In genomic region chr11:17469998-17470397, GRCh38 we compare ENCODE assay signal across 34 cellular contexts. TPM values are rescaled to one million over a fixed set of nuclear protein-coding genes. Genes with fewer than 3 reads are reported as not detected.
"Had no signal": no experiment of that assay in that cellular context is flagged by ENCODE, and none has a peak within 500 bp of the region (broad histone marks: within the 10 kb centered on the region; RNA-seq: fewer than 3 reads in every experiment).

No MANE protein-coding gene starts in this region.

- H3K4me1 ChIP-seq: adrenal gland, ascending aorta, body of pancreas, breast epithelium had no signal

- H3K27ac ChIP-seq: adrenal gland, ascending aorta, body of pancreas, brain microvascular endothelial cell, breast epithelium, cardiac muscle cell had no signal

- ATAC-seq: activated naive CD4-positive, alpha-beta T cell treated with anti-CD3 and anti-CD28 coated beads, Interleukin-2, amount 50 U/mL, for 72 hours; activated naive CD8-positive, alpha-beta T cell treated with anti-CD3 and anti-CD28 coated beads, Interleukin-2, amount 50 U/mL, for 24 hours; activated T-cell treated with anti-CD3 and anti-CD28 coated beads, Interleukin-2, amount 50 U/mL, for 4 hours; activated T-cell treated with anti-CD3 and anti-CD28 coated beads, Interleukin-2, amount 50 U/mL, for 72 hours; activated T-helper 17 cell treated with anti-CD3 and anti-CD28 coated beads, Interleukin-2, amount 50 U/mL, for 72 hours; body of pancreas had no signal

- H3K4me3 ChIP-seq: adrenal gland, ascending aorta, body of pancreas, breast epithelium, cardiac muscle cell had no signal

- H3K9me3 ChIP-seq: adrenal gland, ascending aorta, body of pancreas, breast epithelium had no signal

- DNase-seq: activated effector memory CD4-positive, alpha-beta T cell treated with anti-CD3 and anti-CD28 coated beads, Interleukin-2, amount 50 U/mL, for 16 hours; activated effector memory CD4-positive, alpha-beta T cell treated with Interleukin-2 at 50 U/mL for 16 hours; activated gamma-delta T cell; activated gamma-delta T cell treated with Interleukin-2 at 50 U/mL for 16 hours; activated naive CD4-positive, alpha-beta T cell; activated naive CD4-positive, alpha-beta T cell treated with anti-CD3 and anti-CD28 coated beads for 36 hours; activated naive CD4-positive, alpha-beta T cell treated with anti-CD3 and anti-CD28 coated beads, Interleukin-2, amount 10 ng/mL, durations not matched to agents 7 days and 5 days; activated naive CD4-positive, alpha-beta T cell treated with anti-CD3 and anti-CD28 coated beads, Interleukin-2, amount 50 U/mL, for 16 hours; activated naive CD4-positive, alpha-beta T cell treated with Interleukin-2 at 50 U/mL for 16 hours; activated naive CD8-positive, alpha-beta T cell treated with anti-CD3 and anti-CD28 coated beads for 36 hours; activated naive CD8-positive, alpha-beta T cell treated with anti-CD3 and anti-CD28 coated beads, Interleukin-2, amount 10 ng/mL, durations not matched to agents 7 days and 5 days; activated naive CD8-positive, alpha-beta T cell treated with anti-CD3 and anti-CD28 coated beads, Interleukin-2, amount 50 U/mL, for 24 hours; activated T-cell treated with anti-CD3 and anti-CD28 coated beads, Interleukin-2, amount 50 U/mL, for 1 hour; activated T-cell treated with anti-CD3 and anti-CD28 coated beads, Interleukin-2, amount 50 U/mL, for 24 hours; activated T-cell treated with anti-CD3 and anti-CD28 coated beads, Interleukin-2, amount 50 U/mL, for 4 hours; activated T-cell treated with anti-CD3 and anti-CD28 coated beads, Interleukin-2, amount 50 U/mL, for 48 hours; activated T-cell treated with anti-CD3 and anti-CD28 coated beads, Interleukin-2, amount 50 U/mL, for 72 hours; adrenal gland; amniotic stem cell; amygdala; anterior cingulate cortex; aorta; body of pancreas; brain microvascular endothelial cell; caudate nucleus; central memory CD4-positive, alpha-beta T cell; cerebellar nuclear complex had no signal

- H3K36me3 ChIP-seq: adrenal gland, ascending aorta, brain microvascular endothelial cell, breast epithelium, cardiac muscle cell had no signal

- H3K27me3 ChIP-seq: ascending aorta, body of pancreas had no signal

RNA-seq across cellular contexts. Expression of gene ABCC8, which starts 6.6 kb away (rescaled TPM):
- total RNA-seq: activated naive CD4-positive, alpha-beta T cell treated with anti-CD3 and anti-CD28 coated beads for 36 hours; activated naive CD4-positive, alpha-beta T cell treated with anti-CD3 and anti-CD28 coated beads, Interleukin-2, amount 50 U/mL, for 72 hours; activated naive CD8-positive, alpha-beta T cell treated with anti-CD3 and anti-CD28 coated beads for 36 hours; activated naive CD8-positive, alpha-beta T cell treated with anti-CD3 and anti-CD28 coated beads, Interleukin-2, amount 10 ng/mL, durations not matched to agents 7 days and 5 days; activated T-cell treated with anti-CD3 and anti-CD28 coated beads, Interleukin-2, amount 50 U/mL, for 4 hours; activated T-cell treated with anti-CD3 and anti-CD28 coated beads, Interleukin-2, amount 50 U/mL, for 72 hours; activated T-helper 17 cell treated with anti-CD3 and anti-CD28 coated beads, Interleukin-2, amount 50 U/mL, for 72 hours; ascending aorta; astrocyte; bronchial epithelial cell had no signal
